Comparison of ENCODE assay signal across 23 cellular contexts in the genomic region with DNA sequence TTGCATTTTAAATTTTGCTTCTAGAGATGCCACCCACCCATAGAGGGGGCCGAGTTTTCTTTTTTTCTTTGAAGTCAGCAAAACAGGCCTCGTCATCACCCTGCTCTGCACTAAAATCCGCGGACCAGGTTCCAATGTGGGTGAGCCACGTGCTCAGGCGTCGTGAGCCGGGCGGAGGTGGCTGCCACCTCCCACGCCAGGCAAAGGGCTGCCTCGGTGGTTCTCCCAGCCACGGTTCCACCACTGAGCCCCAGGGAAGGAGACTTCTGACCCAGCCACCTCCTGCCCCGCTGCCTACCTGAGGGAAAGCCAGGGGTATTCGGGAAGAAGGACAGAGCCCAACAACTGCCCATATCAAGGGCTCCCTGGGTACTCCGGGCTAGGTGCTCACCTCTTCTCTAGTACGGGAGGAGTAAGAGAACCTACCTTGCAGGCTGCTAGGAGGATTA. TPM values are rescaled to one million over a fixed set of nuclear protein-coding genes. Genes with fewer than 3 reads are reported as not detected.
DNase-seq lines count a peak whose midpoint lies in the region; ATAC-seq and TF ChIP-seq lines count a peak whose summit lies in the region.
"Had no signal": no experiment of that assay in that cellular context is flagged by ENCODE, and none has a peak within 500 bp of the region (broad histone marks: within the 10 kb centered on the region; RNA-seq: fewer than 3 reads in every experiment).

No MANE protein-coding gene starts in this region.

- no peaks in the 10 kb centered on the region for H3K27me3 Mint-ChIP-seq in T-cell
- H3K27me3 Mint-ChIP-seq: B cell had no signal

- H3K36me3 Mint-ChIP-seq in T-cell, result no peaks in the 10 kb centered on the region
- H3K36me3 Mint-ChIP-seq: CD14-positive monocyte had no signal

- DNase-seq in RWPE1 (ENCODE audit: low spot score) (no peak), caudate nucleus (lab: John Stamatoyannopoulos, UW) (peak in 32 of 61 donors; percentile 36 to 86 (median 54)), lower lobe of right lung (peak; percentile 27), putamen (ENCODE audit: low spot score) (peak; percentile 68), T-cell (no peak), Peyer's patch (no peak), SHP77 treated with DMSO at 0.1 percent for 48 hours (lab: John Stamatoyannopoulos, UW) (no peak)
- no peak for DNase-seq in stimulated activated CD4-positive, alpha-beta T cell treated with anti-CD3 and anti-CD28 coated beads, Interleukin-4, amount 100 ng/mL, for 24 hours
- DNase-seq: KBM-7, NCI-H1092 treated with DMSO at 0.1 percent for 48 hours, NCI-H1436 treated with DMSO at 0.1 percent for 48 hours, NCI-H2029, NCI-H226, NCI-H510A treated with DMSO at 0.1 percent for 48 hours, NCI-H748 treated with DMSO at 0.1 percent for 48 hours, Right ventricle myocardium superior had no signal

- ATAC-seq in lower lobe of right lung (no peak), T-cell (replicated peaks in 1 of 4) (no peak)
- ATAC-seq: A549 had no signal

- TF ChIP-seq CTCF in RWPE1 (conservative IDR thresholded peaks at IDR 0.05; ENCODE audit: low read depth) (no peak), lower lobe of right lung (IDR thresholded peaks at IDR 0.05) (no peak), Peyer's patch (IDR thresholded peaks at IDR 0.05) (no peak)

- H3K4me3 ChIP-seq in lower lobe of right lung (no peak overlapping the region), Peyer's patch (no peak overlapping the region)
- H3K4me3 ChIP-seq: A549, HAP-1 had no signal

- H3K27ac Mint-ChIP-seq in T-cell, result no peak overlapping the region
- H3K27ac Mint-ChIP-seq: B cell, CD14-positive monocyte had no signal

- H3K4me1 ChIP-seq in lower lobe of right lung (no peaks in the 10 kb centered on the region), Peyer's patch (no peaks in the 10 kb centered on the region)

- H3K36me3 ChIP-seq in lower lobe of right lung (no peaks in the 10 kb centered on the region), Peyer's patch (no peaks in the 10 kb centered on the region)
- H3K36me3 ChIP-seq: HAP-1 had no signal

- CTCF ChIA-PET in RWPE1 (lab: Yijun Ruan, JAX) (interaction anchor here (0.6 kb wide), 1 partner anchor 145 kb away, joined by 4 read pairs; no protein-coding TSS in a partner anchor), T-cell (lab: Charles Lee) (no interaction called here)

- H3K4me3 Mint-ChIP-seq in T-cell, result no peak overlapping the region
- H3K4me3 Mint-ChIP-seq: B cell, CD14-positive monocyte had no signal

- H3K27me3 ChIP-seq in lower lobe of right lung (ENCODE audit: low read depth), result no peaks in the 10 kb centered on the region
- H3K27me3 ChIP-seq in Peyer's patch, result no peaks in the 10 kb centered on the region

- no peaks in the 10 kb centered on the region for H3K4me1 Mint-ChIP-seq in T-cell
- H3K4me1 Mint-ChIP-seq: B cell had no signal

- H3K27ac ChIP-seq in RWPE1, result peak overlapping the region; percentile 98
- peak overlapping the region; percentile 85 for H3K27ac ChIP-seq in caudate nucleus (ENCODE audit: low read depth, low read length)
- H3K27ac ChIP-seq in lower lobe of right lung, result no peak overlapping the region
- H3K27ac ChIP-seq in Peyer's patch, result no peak overlapping the region
- H3K27ac ChIP-seq: A549, HL-60 had no signal

- POLR2A ChIA-PET in RWPE1 (lab: Yijun Ruan, JAX; ENCODE audit: low non-redundant PET) (no interaction called here), T-cell (lab: Charles Lee) (no interaction called here)

- intact Hi-C loops in lower lobe of right lung (cut with DNase I), result no loop called here

- H3K9me3 Mint-ChIP-seq in T-cell, result no peaks in the 10 kb centered on the region
- H3K9me3 Mint-ChIP-seq: CD14-positive monocyte had no signal

- TF ChIP-seq POLR2A in Peyer's patch (IDR thresholded peaks at IDR 0.05), result no peak

- H3K9me3 ChIP-seq in lower lobe of right lung (no peaks in the 10 kb centered on the region), Peyer's patch (no peaks in the 10 kb centered on the region)
- H3K9me3 ChIP-seq: A549, HAP-1 had no signal

RNA-seq across cellular contexts. Expression of a gene that starts 45.3 kb away (rescaled TPM):
- total RNA-seq in lower lobe of right lung, result 6.5 TPM
- total RNA-seq in T-cell, result under 1 TPM; 0.22 to 0.43 (median 0.32) TPM
- 1 to 10 TPM in 3 of 4 donors, under 1 TPM in 1; 0.53 to 2.8 (median 1.5) TPM for total RNA-seq in Peyer's patch
- total RNA-seq: HepG2, HT-29 had no signal

Comparison
In these comparisons a context has a peak if more than half of its experiments do, and no peak if none do; other contexts are left out.
1. DNase-seq: peak in caudate nucleus (32 of 61), lower lobe of right lung (single experiment) and putamen (single experiment); none in RWPE1 (single experiment), T-cell (0 of 34), stimulated activated CD4-positive, alpha-beta T cell treated with anti-CD3 and anti-CD28 coated beads, Interleukin-4, amount 100 ng/mL, for 24 hours (single experiment), Peyer's patch (0 of 3) and SHP77 treated with DMSO at 0.1 percent for 48 hours (single experiment).
2. H3K27ac ChIP-seq: peak in RWPE1 (single experiment) and caudate nucleus (single experiment); none in lower lobe of right lung (single experiment) and Peyer's patch (0 of 4).